Comparison of ENCODE assay signal across 2 cellular contexts in genomic region chr19:49472936-49473335, GRCh38.
TF ChIP-seq lines count a peak whose summit lies in the region.

No MANE protein-coding gene starts in this region.

TF ChIP-seq in IMR-90, 13 proteins besides CTCF, POLR2A, EP300 and RAD21:
- TF ChIP-seq RFX5 (IDR thresholded peaks at IDR 0.05; ENCODE audit: low read depth, low read length) (no peak), MAFK (IDR thresholded peaks at IDR 0.05; ENCODE audit: low read depth, low read length) (no peak), MAZ (IDR thresholded peaks at IDR 0.05; ENCODE audit: borderline replicate concordance, low read depth, low read length) (no peak), SMC3 (IDR thresholded peaks at IDR 0.05; ENCODE audit: low read depth, low read length) (no peak), NFE2L2 (IDR thresholded peaks at IDR 0.05; ENCODE audit: low read depth, low read length) (no peak), CHD1 (IDR thresholded peaks at IDR 0.05; ENCODE audit: low read depth, low read length) (no peak), ELK1 (IDR thresholded peaks at IDR 0.05; ENCODE audit: borderline replicate concordance, low read depth, low read length) (no peak), CEBPB (IDR thresholded peaks at IDR 0.05; ENCODE audit: low read depth, low read length) (no peak), BHLHE40 (IDR thresholded peaks at IDR 0.05; ENCODE audit: low read depth, low read length) (no peak), FOS (IDR thresholded peaks at IDR 0.05; ENCODE audit: low read depth, low read length) (no peak), RCOR1 (IDR thresholded peaks at IDR 0.05; ENCODE audit: insufficient replicate concordance, low read length) (no peak), USF2 (IDR thresholded peaks at IDR 0.05; ENCODE audit: low read depth, low read length) (no peak)

TF ChIP-seq in K562, 482 proteins besides CTCF, POLR2A, EP300 and RAD21:
- TF ChIP-seq ADNP (tag; IDR thresholded peaks at IDR 0.05) (no peak), ZBTB43 (CRISPR knock-in tag; IDR thresholded peaks at IDR 0.05) (no peak), ILF3 (IDR thresholded peaks at IDR 0.05; ENCODE audit: borderline replicate concordance) (no peak), ZNF12 (CRISPR knock-in tag; IDR thresholded peaks at IDR 0.05) (peak; percentile 96)
- TF ChIP-seq, protein P1, sequence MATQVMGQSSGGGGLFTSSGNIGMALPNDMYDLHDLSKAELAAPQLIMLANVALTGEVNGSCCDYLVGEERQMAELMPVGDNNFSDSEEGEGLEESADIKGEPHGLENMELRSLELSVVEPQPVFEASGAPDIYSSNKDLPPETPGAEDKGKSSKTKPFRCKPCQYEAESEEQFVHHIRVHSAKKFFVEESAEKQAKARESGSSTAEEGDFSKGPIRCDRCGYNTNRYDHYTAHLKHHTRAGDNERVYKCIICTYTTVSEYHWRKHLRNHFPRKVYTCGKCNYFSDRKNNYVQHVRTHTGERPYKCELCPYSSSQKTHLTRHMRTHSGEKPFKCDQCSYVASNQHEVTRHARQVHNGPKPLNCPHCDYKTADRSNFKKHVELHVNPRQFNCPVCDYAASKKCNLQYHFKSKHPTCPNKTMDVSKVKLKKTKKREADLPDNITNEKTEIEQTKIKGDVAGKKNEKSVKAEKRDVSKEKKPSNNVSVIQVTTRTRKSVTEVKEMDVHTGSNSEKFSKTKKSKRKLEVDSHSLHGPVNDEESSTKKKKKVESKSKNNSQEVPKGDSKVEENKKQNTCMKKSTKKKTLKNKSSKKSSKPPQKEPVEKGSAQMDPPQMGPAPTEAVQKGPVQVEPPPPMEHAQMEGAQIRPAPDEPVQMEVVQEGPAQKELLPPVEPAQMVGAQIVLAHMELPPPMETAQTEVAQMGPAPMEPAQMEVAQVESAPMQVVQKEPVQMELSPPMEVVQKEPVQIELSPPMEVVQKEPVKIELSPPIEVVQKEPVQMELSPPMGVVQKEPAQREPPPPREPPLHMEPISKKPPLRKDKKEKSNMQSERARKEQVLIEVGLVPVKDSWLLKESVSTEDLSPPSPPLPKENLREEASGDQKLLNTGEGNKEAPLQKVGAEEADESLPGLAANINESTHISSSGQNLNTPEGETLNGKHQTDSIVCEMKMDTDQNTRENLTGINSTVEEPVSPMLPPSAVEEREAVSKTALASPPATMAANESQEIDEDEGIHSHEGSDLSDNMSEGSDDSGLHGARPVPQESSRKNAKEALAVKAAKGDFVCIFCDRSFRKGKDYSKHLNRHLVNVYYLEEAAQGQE (CRISPR knock-in tag; IDR thresholded peaks at IDR 0.05; ENCODE audit: low read depth), result no peak
